7 cellular contexts compared by ENCODE assay signal in the genomic region with DNA sequence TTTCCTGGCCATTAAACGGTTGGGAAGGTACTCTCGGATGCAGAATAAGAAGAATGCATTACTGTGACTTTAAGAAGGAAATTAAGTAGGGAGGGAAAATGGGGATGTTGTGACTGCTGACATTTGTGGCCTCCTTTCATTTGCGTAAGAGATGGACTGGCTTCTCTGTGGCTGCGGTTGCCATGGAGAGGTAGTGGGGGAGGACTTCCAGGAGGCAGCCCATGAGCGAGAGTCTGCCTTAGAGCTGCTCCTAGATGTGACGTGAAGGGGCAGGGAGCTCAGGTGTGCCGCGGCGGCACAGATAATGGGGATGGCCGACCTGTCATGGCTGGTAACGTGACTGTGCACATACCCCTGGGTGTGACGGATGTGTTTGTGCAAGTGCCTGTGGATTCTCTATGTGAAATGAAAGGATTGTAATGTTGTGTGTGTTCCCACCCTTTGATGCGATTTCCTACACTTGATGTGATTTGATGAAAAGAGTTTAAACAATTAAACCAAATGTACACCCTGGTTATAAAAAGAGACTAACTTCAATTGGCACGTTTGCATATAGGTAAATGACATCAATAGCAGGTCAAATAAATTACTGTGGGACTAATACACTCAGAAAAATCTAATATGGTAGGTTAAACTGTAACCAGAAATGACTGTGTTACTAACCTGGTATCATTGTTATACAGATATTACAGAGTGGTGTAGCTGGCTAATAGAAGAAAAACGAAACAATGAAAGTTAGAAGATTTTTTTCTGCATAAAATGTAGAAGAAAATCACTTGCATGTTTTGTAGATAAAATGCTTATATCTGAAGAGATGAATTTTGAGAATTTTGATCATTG.
DNase-seq lines count a peak whose midpoint lies in the region; ATAC-seq and FAIRE-seq lines count a peak whose summit lies in the region.

No MANE protein-coding gene starts in this region.

- H3K27ac Mint-ChIP-seq in T-helper 2 cell treated with Interferon-gamma antibody and Interleukin-4, amounts not matched to agents 5 μg/mL and 100 μg/mL, for 36 hours: peak overlapping the region; percentile 84

- peak overlapping the region; percentile 83 for H3K4me3 Mint-ChIP-seq in T-helper 2 cell treated with Interferon-gamma antibody and Interleukin-4, amounts not matched to agents 5 μg/mL and 100 μg/mL, for 36 hours

- peak; percentile 99 for FAIRE-seq in islet of Langerhans (lab: Jason Lieb, UNC)

- peaks cover 56% of the 10 kb centered on the region for H3K4me1 Mint-ChIP-seq in T-helper 2 cell treated with Interferon-gamma antibody and Interleukin-4, amounts not matched to agents 5 μg/mL and 100 μg/mL, for 36 hours (ENCODE audit: low read depth)

- DNase-seq in T-helper 2 cell treated with Interferon-gamma antibody and Interleukin-4, amounts not matched to agents 5 μg/mL and 100 μg/mL, for 36 hours (ENCODE audit: low spot score): peak; percentile 76
- DNase-seq in astrocyte of the hippocampus (ENCODE audit: low read depth, low spot score) (peak; percentile 85), DMS114 treated with DMSO at 0.1 percent for 48 hours (lab: John Stamatoyannopoulos, UW; ENCODE audit: unreplicated experiment) (no peak)
- peak; percentile 38 for DNase-seq in stimulated activated CD4-positive, alpha-beta T cell treated with anti-CD3 and anti-CD28 coated beads, Interleukin-2, amount 100 ng/mL, for 4 hours (ENCODE audit: low read depth)

- no peaks in the 10 kb centered on the region for H3K9me3 Mint-ChIP-seq in T-helper 2 cell treated with Interferon-gamma antibody and Interleukin-4, amounts not matched to agents 5 μg/mL and 100 μg/mL, for 36 hours

- no peaks in the 10 kb centered on the region for H3K27me3 Mint-ChIP-seq in T-helper 2 cell treated with Interferon-gamma antibody and Interleukin-4, amounts not matched to agents 5 μg/mL and 100 μg/mL, for 36 hours (ENCODE audit: low read depth)

- peak; percentile 85 for ATAC-seq in GM19463 (IDR thresholded peaks at IDR 0.05; ENCODE audit: unreplicated experiment)
- ATAC-seq in HG03571 (IDR thresholded peaks at IDR 0.05; ENCODE audit: unreplicated experiment): peak; percentile 71

- peaks cover 23% of the 10 kb centered on the region for H3K36me3 Mint-ChIP-seq in T-helper 2 cell treated with Interferon-gamma antibody and Interleukin-4, amounts not matched to agents 5 μg/mL and 100 μg/mL, for 36 hours (ENCODE audit: low read depth)
